Comparison of ENCODE assay signal across 31 cellular contexts in genomic region chr6:68339488-68339887, GRCh38.
"Had no signal": no experiment of that assay in that cellular context is flagged by ENCODE, and none has a peak within 500 bp of the region (broad histone marks: within the 10 kb centered on the region; RNA-seq: fewer than 3 reads in every experiment).

No MANE protein-coding gene starts in this region.

- H3K27me3 ChIP-seq: esophagus squamous epithelium, heart right ventricle, left lung, neutrophil, pancreas, right lobe of liver, tibial nerve, upper lobe of left lung had no signal

- H3K4me1 ChIP-seq: esophagus squamous epithelium, heart right ventricle, left lung, pancreas, right lobe of liver, tibial nerve, upper lobe of left lung had no signal

- FAIRE-seq: endothelial cell of umbilical vein, islet of Langerhans, pancreas, small intestine, urothelium cell line had no signal

- H3K27ac ChIP-seq: esophagus squamous epithelium, heart right ventricle, left lung, neutrophil, pancreas, right lobe of liver, thoracic aorta, tibial nerve, upper lobe of left lung had no signal

- H3K27ac Mint-ChIP-seq: mesothelial cell of epicardium; naive B cell; natural killer cell treated with Interleukin-12 subunit alpha and Interleukin-12 subunit beta and Interleukin-15 and Interleukin-18, amount 100 ng/mL, for 72 hours; progenitor cell of endocrine pancreas; stimulated activated naive B cell treated with anti-CD40 and anti-IgM and Interleukin-4, amounts not matched to agents 10 μg/mL and 1 μg/mL and 100 μg/mL, for 72 hours; stimulated activated naive CD8-positive, alpha-beta T cell treated with anti-CD3 and anti-CD28 coated beads, Interleukin-15, Interleukin-2, amounts not matched to agents 100 ng/mL and 50 ng/mL, for 24 hours had no signal

- H3K4me3 Mint-ChIP-seq: mesothelial cell of epicardium; naive B cell; natural killer cell treated with Interleukin-12 subunit alpha and Interleukin-12 subunit beta and Interleukin-15 and Interleukin-18, amount 100 ng/mL, for 72 hours; neural crest cell; stimulated activated naive B cell treated with anti-CD40 and anti-IgM and Interleukin-4, amounts not matched to agents 10 μg/mL and 1 μg/mL and 100 μg/mL, for 72 hours; stimulated activated naive CD8-positive, alpha-beta T cell treated with anti-CD3 and anti-CD28 coated beads, Interleukin-15, Interleukin-2, amounts not matched to agents 100 ng/mL and 50 ng/mL, for 24 hours had no signal

- H3K27me3 Mint-ChIP-seq: naive B cell; natural killer cell treated with Interleukin-12 subunit alpha and Interleukin-12 subunit beta and Interleukin-15 and Interleukin-18, amount 100 ng/mL, for 72 hours; progenitor cell of endocrine pancreas; stimulated activated naive B cell treated with anti-CD40 and anti-IgM and Interleukin-4, amounts not matched to agents 10 μg/mL and 1 μg/mL and 100 μg/mL, for 72 hours; stimulated activated naive CD8-positive, alpha-beta T cell treated with anti-CD3 and anti-CD28 coated beads, Interleukin-15, Interleukin-2, amounts not matched to agents 100 ng/mL and 50 ng/mL, for 24 hours had no signal

- H3K9me3 Mint-ChIP-seq: mesothelial cell of epicardium; neural crest cell; stimulated activated naive B cell treated with anti-CD40 and anti-IgM and Interleukin-4, amounts not matched to agents 10 μg/mL and 1 μg/mL and 100 μg/mL, for 72 hours; stimulated activated naive CD8-positive, alpha-beta T cell treated with anti-CD3 and anti-CD28 coated beads, Interleukin-15, Interleukin-2, amounts not matched to agents 100 ng/mL and 50 ng/mL, for 24 hours had no signal

- H3K36me3 Mint-ChIP-seq: mesothelial cell of epicardium; naive B cell; natural killer cell treated with Interleukin-12 subunit alpha and Interleukin-12 subunit beta and Interleukin-15 and Interleukin-18, amount 100 ng/mL, for 72 hours; stimulated activated naive B cell treated with anti-CD40 and anti-IgM and Interleukin-4, amounts not matched to agents 10 μg/mL and 1 μg/mL and 100 μg/mL, for 72 hours had no signal

- H3K36me3 ChIP-seq: esophagus squamous epithelium, heart right ventricle, left lung, neutrophil, pancreas, right lobe of liver, thoracic aorta, tibial nerve, upper lobe of left lung had no signal

- H3K9me3 ChIP-seq: esophagus squamous epithelium, heart right ventricle, left lung, mucosa of descending colon, neutrophil, pancreas, right lobe of liver, thoracic aorta, tibial nerve, upper lobe of left lung had no signal

- DNase-seq: dermis blood vessel endothelial cell; effector memory CD4-positive, alpha-beta T cell; erythroblast; esophagus squamous epithelium; foreskin melanocyte; glutamatergic neuron; heart right ventricle; hippocampal formation; left cardiac atrium; left lung; mesenchymal stem cell; mucosa of descending colon; naive B cell; pancreas; right lobe of liver; small intestine; stimulated activated CD4-positive, alpha-beta T cell treated with anti-CD3 and anti-CD28 coated beads, Interleukin-15, amount 100 ng/mL, for 24 hours; stimulated activated CD4-positive, alpha-beta T cell treated with anti-CD3 and anti-CD28 coated beads, Interleukin-2, amount 100 ng/mL, for 48 hours; stimulated activated naive B cell treated with anti-CD40 and anti-IgM and Interleukin-4, amounts not matched to agents 10 μg/mL and 1 μg/mL and 100 μg/mL, for 72 hours; upper lobe of left lung had no signal

- H3K4me3 ChIP-seq: esophagus squamous epithelium, heart right ventricle, left lung, mucosa of descending colon, pancreas, right lobe of liver, thoracic aorta, tibial nerve, upper lobe of left lung had no signal

- H3K4me1 Mint-ChIP-seq: naive B cell; neural crest cell; stimulated activated naive B cell treated with anti-CD40 and anti-IgM and Interleukin-4, amounts not matched to agents 10 μg/mL and 1 μg/mL and 100 μg/mL, for 72 hours had no signal
